24 cellular contexts compared by ENCODE assay signal in genomic region chr3:35651888-35652287, GRCh38. TPM values are rescaled to one million over a fixed set of nuclear protein-coding genes. Genes with fewer than 3 reads are reported as not detected.
A peak's percentile ranks its signal among the peaks of the same experiment; 100 is the strongest.
DNase-seq lines count a peak whose midpoint lies in the region; ATAC-seq and TF ChIP-seq lines count a peak whose summit lies in the region.
"Had no signal": no experiment of that assay in that cellular context is flagged by ENCODE, and none has a peak within 500 bp of the region (broad histone marks: within the 10 kb centered on the region; RNA-seq: fewer than 3 reads in every experiment).

No MANE protein-coding gene starts in this region.

- H3K4me3 ChIP-seq in Loucy (ENCODE audit: low read length, poor library complexity, severe bottlenecking): no peak overlapping the region
- H3K4me3 ChIP-seq: SJCRH30, upper lobe of right lung had no signal

- H3K9me3 ChIP-seq in Loucy (ENCODE audit: insufficient read depth, low read depth, low read length): no peaks in the 10 kb centered on the region
- H3K9me3 ChIP-seq: SJCRH30, upper lobe of right lung had no signal

- H3K9ac ChIP-seq in Loucy (ENCODE audit: low read depth, low read length, poor library complexity, severe bottlenecking): peak overlapping the region; percentile 38

- ATAC-seq in stimulated activated naive B cell treated with anti-CD40 and anti-IgM and Interleukin-4, amounts not matched to agents 10 μg/mL and 1 μg/mL and 100 μg/mL, for 72 hours (replicated peaks): peak; percentile 36 to 39
- no peak for ATAC-seq in activated CD8-positive, alpha-beta T cell treated with anti-CD3 and anti-CD28 coated beads, Interleukin-2, amount 10 ng/mL, durations not matched to agents 7 days and 5 days
- no peak for ATAC-seq in HG02885 (IDR thresholded peaks at IDR 0.05; ENCODE audit: poor library complexity, unreplicated experiment)
- ATAC-seq: activated CD4-positive, alpha-beta T cell treated with anti-CD3 and anti-CD28 coated beads for 36 hours; natural killer cell; stimulated activated naive CD8-positive, alpha-beta T cell treated with anti-CD3 and anti-CD28 coated beads, Interleukin-15, amount 100 ng/mL, for 72 hours; upper lobe of right lung had no signal

- no peak overlapping the region for H3K27ac Mint-ChIP-seq in stimulated activated naive B cell treated with anti-CD40 and anti-IgM and Interleukin-4, amounts not matched to agents 10 μg/mL and 1 μg/mL and 100 μg/mL, for 72 hours
- no peak overlapping the region for H3K27ac Mint-ChIP-seq in activated CD8-positive, alpha-beta T cell treated with anti-CD3 and anti-CD28 coated beads, Interleukin-2, amount 10 ng/mL, durations not matched to agents 7 days and 5 days
- H3K27ac Mint-ChIP-seq: activated CD4-positive, alpha-beta T cell treated with anti-CD3 and anti-CD28 coated beads for 36 hours; immature natural killer cell; natural killer cell; stimulated activated naive CD8-positive, alpha-beta T cell treated with anti-CD3 and anti-CD28 coated beads, Interleukin-15, amount 100 ng/mL, for 72 hours had no signal

- no peaks in the 10 kb centered on the region for H3K36me3 Mint-ChIP-seq in stimulated activated naive B cell treated with anti-CD40 and anti-IgM and Interleukin-4, amounts not matched to agents 10 μg/mL and 1 μg/mL and 100 μg/mL, for 72 hours
- no peaks in the 10 kb centered on the region for H3K36me3 Mint-ChIP-seq in activated CD8-positive, alpha-beta T cell treated with anti-CD3 and anti-CD28 coated beads, Interleukin-2, amount 10 ng/mL, durations not matched to agents 7 days and 5 days (ENCODE audit: low read depth)
- H3K36me3 Mint-ChIP-seq: immature natural killer cell, natural killer cell had no signal

- H3K4me2 ChIP-seq in Loucy (ENCODE audit: low read depth, low read length, poor library complexity, severe bottlenecking): peak overlapping the region; percentile 1

- H4K20me1 ChIP-seq in Loucy (ENCODE audit: insufficient read depth, low read length, poor library complexity, severe bottlenecking): no peaks in the 10 kb centered on the region

- POLR2A ChIA-PET in activated CD8-positive, alpha-beta T cell treated with anti-CD3 and anti-CD28 coated beads, Interleukin-2, amount 10 ng/mL, durations not matched to agents 7 days and 5 days (lab: Charles Lee): interaction anchor here (0.6 kb wide), 1 partner anchor 14 kb away, joined by 3 read pairs; no protein-coding TSS in a partner anchor

- CTCF ChIA-PET in activated CD8-positive, alpha-beta T cell treated with anti-CD3 and anti-CD28 coated beads, Interleukin-2, amount 10 ng/mL, durations not matched to agents 7 days and 5 days (lab: Charles Lee): no interaction called here

- peaks cover 4% of the 10 kb centered on the region; the same call in 1 of the 2 replicates for H3K79me2 ChIP-seq in Loucy (ENCODE audit: insufficient read depth, low read length)

- no peaks in the 10 kb centered on the region for H3F3A ChIP-seq in Loucy (ENCODE audit: low read depth)

- peaks cover 76% of the 10 kb centered on the region for H3K4me1 ChIP-seq in Loucy (ENCODE audit: insufficient read depth, low read length, poor library complexity, severe bottlenecking)
- H3K4me1 ChIP-seq: upper lobe of right lung had no signal

- TF ChIP-seq CTCF in Loucy (conservative IDR thresholded peaks at IDR 0.05; ENCODE audit: low read length): no peak

- H3K4me1 Mint-ChIP-seq in stimulated activated naive B cell treated with anti-CD40 and anti-IgM and Interleukin-4, amounts not matched to agents 10 μg/mL and 1 μg/mL and 100 μg/mL, for 72 hours: peaks cover 10 to 29% of the 10 kb centered on the region in 2 donors
- peaks cover 2% of the 10 kb centered on the region for H3K4me1 Mint-ChIP-seq in activated CD8-positive, alpha-beta T cell treated with anti-CD3 and anti-CD28 coated beads, Interleukin-2, amount 10 ng/mL, durations not matched to agents 7 days and 5 days (ENCODE audit: low read depth)
- H3K4me1 Mint-ChIP-seq: immature natural killer cell; natural killer cell; stimulated activated naive CD8-positive, alpha-beta T cell treated with anti-CD3 and anti-CD28 coated beads, Interleukin-15, amount 100 ng/mL, for 72 hours had no signal

- no peak overlapping the region for H2AFZ ChIP-seq in Loucy (ENCODE audit: low read length)

- H3K4me3 Mint-ChIP-seq in stimulated activated naive B cell treated with anti-CD40 and anti-IgM and Interleukin-4, amounts not matched to agents 10 μg/mL and 1 μg/mL and 100 μg/mL, for 72 hours: no peak overlapping the region
- no peak overlapping the region for H3K4me3 Mint-ChIP-seq in activated CD8-positive, alpha-beta T cell treated with anti-CD3 and anti-CD28 coated beads, Interleukin-2, amount 10 ng/mL, durations not matched to agents 7 days and 5 days
- H3K4me3 Mint-ChIP-seq: activated CD4-positive, alpha-beta T cell treated with anti-CD3 and anti-CD28 coated beads for 36 hours; immature natural killer cell; natural killer cell; stimulated activated naive CD8-positive, alpha-beta T cell treated with anti-CD3 and anti-CD28 coated beads, Interleukin-15, amount 100 ng/mL, for 72 hours had no signal

- DNase-seq in astrocyte of the hippocampus (ENCODE audit: low read depth, low spot score) (peak; percentile 46), glomerular visceral epithelial cell (ENCODE audit: extremely low spot score) (peak; percentile 56), NCI-H1417 treated with DMSO at 0.1 percent for 48 hours (lab: John Stamatoyannopoulos, UW) (no peak), DMS53 treated with DMSO at 0.1 percent for 48 hours (lab: John Stamatoyannopoulos, UW; ENCODE audit: unreplicated experiment) (no peak)
- no peak for DNase-seq in stimulated activated naive B cell treated with anti-CD40 and anti-IgM and Interleukin-4, amounts not matched to agents 10 μg/mL and 1 μg/mL and 100 μg/mL, for 72 hours
- no peak for DNase-seq in activated CD8-positive, alpha-beta T cell treated with anti-CD3 and anti-CD28 coated beads, Interleukin-2, amount 10 ng/mL, durations not matched to agents 7 days and 5 days
- DNase-seq: activated CD4-positive, alpha-beta T cell treated with anti-CD3 and anti-CD28 coated beads for 36 hours; activated effector memory CD4-positive, alpha-beta T cell treated with Interleukin-2 at 50 U/mL for 16 hours; cortex of kidney; DMS53; erythroblast; head of caudate nucleus; immature natural killer cell; mammary epithelial cell; natural killer cell; NCI-H187 treated with DMSO at 0.1 percent for 48 hours; SJCRH30; stimulated activated naive CD8-positive, alpha-beta T cell treated with anti-CD3 and anti-CD28 coated beads, Interleukin-15, amount 100 ng/mL, for 72 hours; upper lobe of right lung had no signal

- H3K27me3 ChIP-seq in Loucy (ENCODE audit: insufficient read depth, low read length, poor library complexity, severe bottlenecking): no peaks in the 10 kb centered on the region
- H3K27me3 ChIP-seq: SJCRH30, upper lobe of right lung had no signal

- no peaks in the 10 kb centered on the region for H3K9me3 Mint-ChIP-seq in stimulated activated naive B cell treated with anti-CD40 and anti-IgM and Interleukin-4, amounts not matched to agents 10 μg/mL and 1 μg/mL and 100 μg/mL, for 72 hours
- H3K9me3 Mint-ChIP-seq in activated CD8-positive, alpha-beta T cell treated with anti-CD3 and anti-CD28 coated beads, Interleukin-2, amount 10 ng/mL, durations not matched to agents 7 days and 5 days (ENCODE audit: insufficient read depth): no peaks in the 10 kb centered on the region
- H3K9me3 Mint-ChIP-seq: stimulated activated naive CD8-positive, alpha-beta T cell treated with anti-CD3 and anti-CD28 coated beads, Interleukin-15, amount 100 ng/mL, for 72 hours had no signal

- H3K27me3 Mint-ChIP-seq in stimulated activated naive B cell treated with anti-CD40 and anti-IgM and Interleukin-4, amounts not matched to agents 10 μg/mL and 1 μg/mL and 100 μg/mL, for 72 hours: no peaks in the 10 kb centered on the region
- H3K27me3 Mint-ChIP-seq in activated CD8-positive, alpha-beta T cell treated with anti-CD3 and anti-CD28 coated beads, Interleukin-2, amount 10 ng/mL, durations not matched to agents 7 days and 5 days (ENCODE audit: low read depth): no peaks in the 10 kb centered on the region

- no peaks in the 10 kb centered on the region for H3K9me2 ChIP-seq in Loucy (replicated peaks; ENCODE audit: low read depth, low read length)

- no peaks in the 10 kb centered on the region for H3K36me3 ChIP-seq in Loucy (ENCODE audit: insufficient read depth, low read length)
- H3K36me3 ChIP-seq: SJCRH30, upper lobe of right lung had no signal

RNA-seq across cellular contexts. Expression of gene ARPP21, which starts 12.6 kb away (rescaled TPM):
- not detected for total RNA-seq in activated CD8-positive, alpha-beta T cell treated with anti-CD3 and anti-CD28 coated beads, Interleukin-2, amount 10 ng/mL, durations not matched to agents 7 days and 5 days
- total RNA-seq: activated CD4-positive, alpha-beta T cell treated with anti-CD3 and anti-CD28 coated beads for 36 hours; HT-29; M059J; mammary epithelial cell; natural killer cell; NCI-H460; upper lobe of right lung had no signal

Comparison
In these comparisons a context has a peak if more than half of its experiments do, and no peak if none do; other contexts are left out.
1. DNase-seq: peak in astrocyte of the hippocampus (single experiment) and glomerular visceral epithelial cell (single experiment); none in stimulated activated naive B cell treated with anti-CD40 and anti-IgM and Interleukin-4, amounts not matched to agents 10 μg/mL and 1 μg/mL and 100 μg/mL, for 72 hours (single experiment), NCI-H1417 treated with DMSO at 0.1 percent for 48 hours (single experiment), activated CD8-positive, alpha-beta T cell treated with anti-CD3 and anti-CD28 coated beads, Interleukin-2, amount 10 ng/mL, durations not matched to agents 7 days and 5 days (single experiment) and DMS53 treated with DMSO at 0.1 percent for 48 hours (single experiment).
2. ATAC-seq: peak in stimulated activated naive B cell treated with anti-CD40 and anti-IgM and Interleukin-4, amounts not matched to agents 10 μg/mL and 1 μg/mL and 100 μg/mL, for 72 hours (2 of 2); none in activated CD8-positive, alpha-beta T cell treated with anti-CD3 and anti-CD28 coated beads, Interleukin-2, amount 10 ng/mL, durations not matched to agents 7 days and 5 days (single experiment) and HG02885 (single experiment).